In genomic region chr19:42214810-42215209, GRCh38 we compare ENCODE assay signal across 1 cellular context.
TF ChIP-seq lines count a peak whose summit lies in the region.

No MANE protein-coding gene starts in this region.

TF ChIP-seq in GM12878, 131 proteins besides CTCF, POLR2A, EP300 and RAD21:
- no peak for TF ChIP-seq POLR2AphosphoS5 (IDR thresholded peaks at IDR 0.05; ENCODE audit: low read length)
- no peak for TF ChIP-seq MLLT1 (IDR thresholded peaks at IDR 0.05)
- TF ChIP-seq ZNF384 (IDR thresholded peaks at IDR 0.05; ENCODE audit: borderline replicate concordance, low read depth, low read length), result no peak
- no peak for TF ChIP-seq MEF2A (IDR thresholded peaks at IDR 0.05; ENCODE audit: insufficient read depth, low read depth, low read length)
- TF ChIP-seq PAX5 (IDR thresholded peaks at IDR 0.05; ENCODE audit: borderline replicate concordance, low read depth, low read length), result no peak
- no peak for TF ChIP-seq SMARCA5 (IDR thresholded peaks at IDR 0.05)
- no peak for TF ChIP-seq BHLHE40 (IDR thresholded peaks at IDR 0.05; ENCODE audit: borderline replicate concordance in 1 of 2, low read depth in 2 of 2, low read length in 1 of 2)
- TF ChIP-seq CHD4 (IDR thresholded peaks at IDR 0.05), result no peak
- TF ChIP-seq, protein P1, sequence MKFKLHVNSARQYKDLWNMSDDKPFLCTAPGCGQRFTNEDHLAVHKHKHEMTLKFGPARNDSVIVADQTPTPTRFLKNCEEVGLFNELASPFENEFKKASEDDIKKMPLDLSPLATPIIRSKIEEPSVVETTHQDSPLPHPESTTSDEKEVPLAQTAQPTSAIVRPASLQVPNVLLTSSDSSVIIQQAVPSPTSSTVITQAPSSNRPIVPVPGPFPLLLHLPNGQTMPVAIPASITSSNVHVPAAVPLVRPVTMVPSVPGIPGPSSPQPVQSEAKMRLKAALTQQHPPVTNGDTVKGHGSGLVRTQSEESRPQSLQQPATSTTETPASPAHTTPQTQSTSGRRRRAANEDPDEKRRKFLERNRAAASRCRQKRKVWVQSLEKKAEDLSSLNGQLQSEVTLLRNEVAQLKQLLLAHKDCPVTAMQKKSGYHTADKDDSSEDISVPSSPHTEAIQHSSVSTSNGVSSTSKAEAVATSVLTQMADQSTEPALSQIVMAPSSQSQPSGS (IDR thresholded peaks at IDR 0.05; ENCODE audit: low read length), result no peak
- no peak for TF ChIP-seq YBX1 (IDR thresholded peaks at IDR 0.05)
- no peak for TF ChIP-seq HCFC1 (IDR thresholded peaks at IDR 0.05; ENCODE audit: low read length)
- no peak for TF ChIP-seq RBBP5 (conservative IDR thresholded peaks at IDR 0.05)
- no peak for TF ChIP-seq SMAD1 (IDR thresholded peaks at IDR 0.05; ENCODE audit: low read depth, partially characterized antibody)
- TF ChIP-seq POLR2AphosphoS2 (IDR thresholded peaks at IDR 0.05; ENCODE audit: low read depth, low read length), result no peak
- no peak for TF ChIP-seq ZNF24 (IDR thresholded peaks at IDR 0.05)
- no peak for TF ChIP-seq GABPA (IDR thresholded peaks at IDR 0.05; ENCODE audit: low read depth)
- no peak for TF ChIP-seq MAX (IDR thresholded peaks at IDR 0.05; ENCODE audit: low read depth, low read length)
- TF ChIP-seq PRDM15 (CRISPR knock-in tag; IDR thresholded peaks at IDR 0.05), result no peak
- TF ChIP-seq ZZZ3 (IDR thresholded peaks at IDR 0.05; ENCODE audit: control insufficient read depth, insufficient read length, low read depth), result no peak
- TF ChIP-seq, protein P2, sequence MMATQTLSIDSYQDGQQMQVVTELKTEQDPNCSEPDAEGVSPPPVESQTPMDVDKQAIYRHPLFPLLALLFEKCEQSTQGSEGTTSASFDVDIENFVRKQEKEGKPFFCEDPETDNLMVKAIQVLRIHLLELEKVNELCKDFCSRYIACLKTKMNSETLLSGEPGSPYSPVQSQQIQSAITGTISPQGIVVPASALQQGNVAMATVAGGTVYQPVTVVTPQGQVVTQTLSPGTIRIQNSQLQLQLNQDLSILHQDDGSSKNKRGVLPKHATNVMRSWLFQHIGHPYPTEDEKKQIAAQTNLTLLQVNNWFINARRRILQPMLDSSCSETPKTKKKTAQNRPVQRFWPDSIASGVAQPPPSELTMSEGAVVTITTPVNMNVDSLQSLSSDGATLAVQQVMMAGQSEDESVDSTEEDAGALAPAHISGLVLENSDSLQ (IDR thresholded peaks at IDR 0.05), result no peak
